23 cellular contexts compared by ENCODE assay signal in genomic region chr9:104313396-104314110, GRCh38.
"Had no signal": no experiment of that assay in that cellular context is flagged by ENCODE, and none has a peak within 500 bp of the region (broad histone marks: within the 10 kb centered on the region; RNA-seq: fewer than 3 reads in every experiment).

No MANE protein-coding gene starts in this region.

- H3K36me3 Mint-ChIP-seq: activated naive CD8-positive, alpha-beta T cell treated with anti-CD3 and anti-CD28 coated beads for 36 hours; naive thymus-derived CD4-positive, alpha-beta T cell; stimulated activated effector memory CD8-positive, alpha-beta T cell treated with anti-CD3 and anti-CD28 coated beads, Interleukin-12 subunit alpha, Interleukin-12 subunit beta, amount 100 ng/mL, for 72 hours had no signal

- H3K4me3 Mint-ChIP-seq: activated B cell treated with CpG ODN at 0.5 μM for 24 hours; activated CD4-positive, alpha-beta T cell treated with anti-CD3 and anti-CD28 coated beads for 36 hours; activated naive CD8-positive, alpha-beta T cell treated with anti-CD3 and anti-CD28 coated beads for 36 hours; naive thymus-derived CD4-positive, alpha-beta T cell; neural crest cell; stimulated activated effector memory CD8-positive, alpha-beta T cell treated with anti-CD3 and anti-CD28 coated beads, Interleukin-12 subunit alpha, Interleukin-12 subunit beta, amount 100 ng/mL, for 72 hours; stimulated activated naive CD8-positive, alpha-beta T cell treated with anti-CD3 and anti-CD28 coated beads, Interleukin-15, amount 100 ng/mL, for 72 hours had no signal

- DNase-seq: activated B cell treated with CpG ODN at 0.5 μM for 24 hours; activated CD4-positive, alpha-beta T cell treated with anti-CD3 and anti-CD28 coated beads for 36 hours; activated CD4-positive, alpha-beta T cell treated with anti-CD3 and anti-CD28 coated beads, Interleukin-2, amount 50 U/mL, for 4 hours; activated CD8-positive, alpha-beta memory T cell treated with anti-CD3 and anti-CD28 coated beads, Interleukin-2, amount 50 U/mL, for 48 hours; activated naive CD4-positive, alpha-beta T cell treated with Interleukin-2 at 50 U/mL for 16 hours; activated naive CD8-positive, alpha-beta T cell treated with anti-CD3 and anti-CD28 coated beads for 36 hours; activated T-cell treated with anti-CD3 and anti-CD28 coated beads, Interleukin-2, amount 50 U/mL, for 48 hours; central memory CD4-positive, alpha-beta T cell; dermis blood vessel endothelial cell; effector CD8-positive, alpha-beta T cell; erythroblast; foreskin keratinocyte; kidney; naive thymus-derived CD4-positive, alpha-beta T cell; occipital lobe; posterior cingulate gyrus; right lobe of liver; small intestine; stimulated activated CD4-positive, alpha-beta T cell treated with anti-CD3 and anti-CD28 coated beads, Interleukin-2, amount 100 ng/mL, for 24 hours; stimulated activated naive CD8-positive, alpha-beta T cell treated with anti-CD3 and anti-CD28 coated beads, Interleukin-15, amount 100 ng/mL, for 72 hours; tibial artery had no signal

- H3K4me1 Mint-ChIP-seq: activated B cell treated with CpG ODN at 0.5 μM for 24 hours; activated CD4-positive, alpha-beta T cell treated with anti-CD3 and anti-CD28 coated beads for 36 hours; activated naive CD8-positive, alpha-beta T cell treated with anti-CD3 and anti-CD28 coated beads for 36 hours; naive thymus-derived CD4-positive, alpha-beta T cell; neural crest cell; stimulated activated effector memory CD8-positive, alpha-beta T cell treated with anti-CD3 and anti-CD28 coated beads, Interleukin-12 subunit alpha, Interleukin-12 subunit beta, amount 100 ng/mL, for 72 hours; stimulated activated naive CD8-positive, alpha-beta T cell treated with anti-CD3 and anti-CD28 coated beads, Interleukin-15, amount 100 ng/mL, for 72 hours had no signal

- ATAC-seq: activated CD4-positive, alpha-beta T cell treated with anti-CD3 and anti-CD28 coated beads for 36 hours; foreskin keratinocyte; naive thymus-derived CD4-positive, alpha-beta T cell; right lobe of liver; stimulated activated effector memory CD8-positive, alpha-beta T cell treated with anti-CD3 and anti-CD28 coated beads, Interleukin-12 subunit alpha, Interleukin-12 subunit beta, amount 100 ng/mL, for 72 hours; stimulated activated naive CD8-positive, alpha-beta T cell treated with anti-CD3 and anti-CD28 coated beads, Interleukin-15, amount 100 ng/mL, for 72 hours had no signal

- H3K27ac Mint-ChIP-seq: activated B cell treated with CpG ODN at 0.5 μM for 24 hours; activated CD4-positive, alpha-beta T cell treated with anti-CD3 and anti-CD28 coated beads for 36 hours; activated naive CD8-positive, alpha-beta T cell treated with anti-CD3 and anti-CD28 coated beads for 36 hours; naive thymus-derived CD4-positive, alpha-beta T cell; stimulated activated effector memory CD8-positive, alpha-beta T cell treated with anti-CD3 and anti-CD28 coated beads, Interleukin-12 subunit alpha, Interleukin-12 subunit beta, amount 100 ng/mL, for 72 hours; stimulated activated naive CD8-positive, alpha-beta T cell treated with anti-CD3 and anti-CD28 coated beads, Interleukin-15, amount 100 ng/mL, for 72 hours had no signal

- H3K27me3 Mint-ChIP-seq: activated B cell treated with CpG ODN at 0.5 μM for 24 hours; activated CD4-positive, alpha-beta T cell treated with anti-CD3 and anti-CD28 coated beads for 36 hours; activated naive CD8-positive, alpha-beta T cell treated with anti-CD3 and anti-CD28 coated beads for 36 hours; naive thymus-derived CD4-positive, alpha-beta T cell; stimulated activated naive CD8-positive, alpha-beta T cell treated with anti-CD3 and anti-CD28 coated beads, Interleukin-15, amount 100 ng/mL, for 72 hours had no signal
